In the genomic region with DNA sequence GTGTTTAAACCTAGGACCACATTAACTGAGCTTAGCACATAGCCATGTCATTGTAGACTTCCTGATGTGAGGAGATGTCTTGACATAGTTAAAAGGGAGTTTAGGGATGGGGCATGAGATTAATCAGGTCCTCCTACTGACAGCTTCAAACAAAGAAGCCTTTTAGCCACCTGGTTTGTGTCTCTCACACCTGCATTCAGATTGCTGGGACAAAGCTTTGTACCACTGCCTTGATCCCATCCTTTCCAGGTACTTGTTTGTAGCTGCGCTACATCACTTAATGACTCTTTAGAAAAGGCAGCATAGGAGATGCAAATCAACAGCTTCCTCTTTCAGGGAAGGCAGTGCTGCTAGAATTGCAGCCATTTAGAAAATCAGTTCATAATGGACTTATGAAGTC, we compare ENCODE assay signal across 28 cellular contexts.
DNase-seq lines count a peak whose midpoint lies in the region; TF ChIP-seq lines count a peak whose summit lies in the region.
"Had no signal": no experiment of that assay in that cellular context is flagged by ENCODE, and none has a peak within 500 bp of the region (broad histone marks: within the 10 kb centered on the region; RNA-seq: fewer than 3 reads in every experiment).

No MANE protein-coding gene starts in this region.

- DNase-seq in SHP77 treated with DMSO at 0.1 percent for 48 hours (lab: John Stamatoyannopoulos, UW) (peak; percentile 3), SHP77 (lab: John Stamatoyannopoulos, UW) (no peak), NCI-H345 (lab: John Stamatoyannopoulos, UW) (peak; percentile 65), islet precursor cell (peak; percentile 70), CD14-positive monocyte (ENCODE audit: low spot score) (no peak), NCI-H446 (lab: John Stamatoyannopoulos, UW) (no peak), hippocampal formation (lab: John Stamatoyannopoulos, UW) (no peak), mesenteric fat pad (ENCODE audit: low spot score) (no peak)
- DNase-seq: activated CD4-positive, alpha-beta T cell treated with anti-CD3 and anti-CD28 coated beads for 36 hours; activated CD8-positive, alpha-beta T cell treated with anti-CD3 and anti-CD28 coated beads, Interleukin-2, amount 10 ng/mL, durations not matched to agents 7 days and 5 days; amygdala; brain microvascular endothelial cell; Calu3; cerebellar nuclear complex; esophagus squamous epithelium; foreskin keratinocyte; H9; head of caudate nucleus; Karpas-422; NCI-H1694 treated with DMSO at 0.1 percent for 48 hours; NCI-H774; stimulated activated CD4-positive, alpha-beta T cell treated with anti-CD3 and anti-CD28 coated beads, Interleukin-15, amount 100 ng/mL, for 24 hours; stimulated activated CD4-positive, alpha-beta T cell treated with anti-CD3 and anti-CD28 coated beads, Interleukin-4, amount 100 ng/mL, for 4 hours; trophoblast cell had no signal

- intact Hi-C loops in CD14-positive monocyte (cut with micrococcal nuclease), result no loop called here

- no peak overlapping the region for H3K27ac Mint-ChIP-seq in CD14-positive monocyte
- H3K27ac Mint-ChIP-seq: activated CD4-positive, alpha-beta T cell treated with anti-CD3 and anti-CD28 coated beads for 36 hours; activated CD8-positive, alpha-beta T cell treated with anti-CD3 and anti-CD28 coated beads, Interleukin-2, amount 10 ng/mL, durations not matched to agents 7 days and 5 days; activated naive CD4-positive, alpha-beta T cell treated with anti-CD3 and anti-CD28 coated beads, Interleukin-2, amount 50 U/mL, for 72 hours; activated T-helper 2 cell treated with anti-CD3 and anti-CD28 coated beads, Interferon-gamma antibody, Interleukin-2, Interleukin-4, amounts not matched to agents 10 μg/mL and 5 μg/mL and 100 μg/mL, durations not matched to agents 14 hours and 24 hours and 36 hours; H9; stimulated activated effector memory CD8-positive, alpha-beta T cell treated with anti-CD3 and anti-CD28 coated beads, Interleukin-12 subunit alpha, Interleukin-12 subunit beta, amount 100 ng/mL, for 72 hours; T-helper 2 cell treated with Interferon-gamma antibody and Interleukin-4, amounts not matched to agents 5 μg/mL and 100 μg/mL, for 36 hours had no signal

- peaks cover 0 to 2% (median 1%) of the 10 kb centered on the region in 3 donors for H3K27me3 Mint-ChIP-seq in CD14-positive monocyte (ENCODE audit: low read depth in 3 of 3)
- H3K27me3 Mint-ChIP-seq: activated CD4-positive, alpha-beta T cell treated with anti-CD3 and anti-CD28 coated beads for 36 hours had no signal

- H3K9me3 Mint-ChIP-seq in CD14-positive monocyte, result peaks cover 0 to 4% (median 1%) of the 10 kb centered on the region in 7 donors
- H3K9me3 Mint-ChIP-seq: H9 had no signal

- TF ChIP-seq CTCF in CD14-positive monocyte (IDR thresholded peaks at IDR 0.05), result no peak

- H3K36me3 Mint-ChIP-seq in CD14-positive monocyte, result no peaks in the 10 kb centered on the region
- H3K36me3 Mint-ChIP-seq: stimulated activated effector memory CD8-positive, alpha-beta T cell treated with anti-CD3 and anti-CD28 coated beads, Interleukin-12 subunit alpha, Interleukin-12 subunit beta, amount 100 ng/mL, for 72 hours had no signal

- H3K4me1 Mint-ChIP-seq in CD14-positive monocyte, result no peaks in the 10 kb centered on the region
- H3K4me1 Mint-ChIP-seq: activated CD4-positive, alpha-beta T cell treated with anti-CD3 and anti-CD28 coated beads for 36 hours; stimulated activated effector memory CD8-positive, alpha-beta T cell treated with anti-CD3 and anti-CD28 coated beads, Interleukin-12 subunit alpha, Interleukin-12 subunit beta, amount 100 ng/mL, for 72 hours had no signal

- H3K4me3 Mint-ChIP-seq in CD14-positive monocyte, result no peak overlapping the region
- H3K4me3 Mint-ChIP-seq: activated CD4-positive, alpha-beta T cell treated with anti-CD3 and anti-CD28 coated beads for 36 hours; activated CD8-positive, alpha-beta T cell treated with anti-CD3 and anti-CD28 coated beads, Interleukin-2, amount 10 ng/mL, durations not matched to agents 7 days and 5 days; H9; stimulated activated effector memory CD8-positive, alpha-beta T cell treated with anti-CD3 and anti-CD28 coated beads, Interleukin-12 subunit alpha, Interleukin-12 subunit beta, amount 100 ng/mL, for 72 hours; T-helper 2 cell treated with Interferon-gamma antibody and Interleukin-4, amounts not matched to agents 5 μg/mL and 100 μg/mL, for 36 hours had no signal

Comparison
In these comparisons a context has a peak if more than half of its experiments do, and no peak if none do; other contexts are left out.
1. DNase-seq: peak in SHP77 treated with DMSO at 0.1 percent for 48 hours (single experiment), NCI-H345 (single experiment) and islet precursor cell (single experiment); none in SHP77 (0 of 2), CD14-positive monocyte (single experiment), NCI-H446 (0 of 2), hippocampal formation (0 of 2) and mesenteric fat pad (single experiment).